7 cellular contexts compared by ENCODE assay signal in genomic region chr3:111006485-111006884, GRCh38.
DNase-seq lines count a peak whose midpoint lies in the region; ATAC-seq and TF ChIP-seq lines count a peak whose summit lies in the region.
"Not testable (repeated sequence)": the region's sequence is repeated elsewhere in the genome, so short reads cannot be mapped to it uniquely, and the experiment has no call there.

No MANE protein-coding gene starts in this region.

- H3K9me3 ChIP-seq in PC-3 (ENCODE audit: low read length), result not testable (repeated sequence)

- not testable (repeated sequence) for H3K27me3 Mint-ChIP-seq in activated CD8-positive, alpha-beta T cell treated with anti-CD3 and anti-CD28 coated beads for 36 hours; neural crest cell (ENCODE audit: low read depth)

- H3K36me3 Mint-ChIP-seq in activated CD8-positive, alpha-beta T cell treated with anti-CD3 and anti-CD28 coated beads for 36 hours (ENCODE audit: low read depth); neural crest cell (ENCODE audit: low read depth): not testable (repeated sequence)

- H4K20me1 ChIP-seq in PC-3 (ENCODE audit: low read length), result not testable (repeated sequence)

- peak; percentile 28; the same call in 1 of the 2 replicates for TF ChIP-seq CTCF in C4-2B (conservative IDR thresholded peaks at IDR 0.05)
- 0 out of 2 replicates have a peak, but pooled peaks have one; percentile 15 for TF ChIP-seq CTCF in LNCaP clone FGC (IDR thresholded peaks at IDR 0.05; ENCODE audit: control insufficient read depth, extremely low read depth, insufficient read depth)
- TF ChIP-seq CTCF in PC-3 (conservative IDR thresholded peaks at IDR 0.05; ENCODE audit: low read depth, low read length), result peak; percentile 40; the same call in 1 of the 2 replicates
- not testable (repeated sequence) for TF ChIP-seq CTCF in activated CD8-positive, alpha-beta T cell treated with anti-CD3 and anti-CD28 coated beads for 36 hours (IDR thresholded peaks at IDR 0.05)
- peak; percentile 31 for TF ChIP-seq CTCF in epithelial cell of proximal tubule (conservative IDR thresholded peaks at IDR 0.05; ENCODE audit: low read depth, low read length)
- peak; percentile 25 for TF ChIP-seq CTCF in neural crest cell (conservative IDR thresholded peaks at IDR 0.05)

- H3K27me3 ChIP-seq in PC-3 (ENCODE audit: low read length), result not testable (repeated sequence)

- not testable (repeated sequence) for H3F3A ChIP-seq in PC-3 (ENCODE audit: low read length, unreplicated experiment)

- not testable (repeated sequence) for H3K4me1 ChIP-seq in PC-3 (ENCODE audit: insufficient read depth, low read length)

- H3K4me3 Mint-ChIP-seq in activated CD8-positive, alpha-beta T cell treated with anti-CD3 and anti-CD28 coated beads for 36 hours; neural crest cell: not testable (repeated sequence)

- not testable (repeated sequence) for H2AFZ ChIP-seq in PC-3 (ENCODE audit: low read length)

- H3K36me3 ChIP-seq in PC-3 (ENCODE audit: low read depth, low read length), result not testable (repeated sequence)

- H3K9me2 ChIP-seq in PC-3 (replicated peaks; ENCODE audit: low read length), result not testable (repeated sequence)

- not testable (repeated sequence) for H3K4me1 Mint-ChIP-seq in activated CD8-positive, alpha-beta T cell treated with anti-CD3 and anti-CD28 coated beads for 36 hours (ENCODE audit: low read depth); neural crest cell

- intact Hi-C loops in PC-3 (cut with micrococcal nuclease), result loop anchor here (5.0 to 10.0 kb wide), 3 partner anchors 66 to 1274 kb away; partner anchors contain the start of gene NECTIN3
- intact Hi-C loops in activated CD8-positive, alpha-beta T cell treated with anti-CD3 and anti-CD28 coated beads for 36 hours (cut with micrococcal nuclease), result not testable (repeated sequence)

- DNase-seq in ELR (ENCODE audit: low read depth), result peak; percentile 9
- DNase-seq in LNCaP clone FGC (ENCODE audit: low read depth); PC-3; epithelial cell of proximal tubule (ENCODE audit: low read depth); neural crest cell (ENCODE audit: low read depth, low spot score): not testable (repeated sequence)
- peak; percentile 7 for DNase-seq in activated CD8-positive, alpha-beta T cell treated with anti-CD3 and anti-CD28 coated beads for 36 hours

- H3K79me2 ChIP-seq in PC-3 (ENCODE audit: low read length), result not testable (repeated sequence)

- H3K9ac ChIP-seq in PC-3 (ENCODE audit: low read length), result not testable (repeated sequence)

- not testable (repeated sequence) for H3K27ac ChIP-seq in C4-2B; PC-3 (ENCODE audit: low read length)

- H3K4me3 ChIP-seq in LNCaP clone FGC (ENCODE audit: low read depth, low read length); PC-3 (ENCODE audit: low read length); epithelial cell of proximal tubule (ENCODE audit: low read depth, low read length): not testable (repeated sequence)

- H3K4me2 ChIP-seq in PC-3 (ENCODE audit: low read length), result not testable (repeated sequence)

- H3K27ac Mint-ChIP-seq in activated CD8-positive, alpha-beta T cell treated with anti-CD3 and anti-CD28 coated beads for 36 hours; neural crest cell (ENCODE audit: unreplicated experiment): not testable (repeated sequence)

- POLR2A ChIA-PET in PC-3 (lab: Charles Lee; ENCODE audit: unreplicated experiment), result interaction anchor here (0.7 kb wide), 1 partner anchor 1001 kb away, joined by 43 read pairs; no protein-coding TSS in a partner anchor
- POLR2A ChIA-PET in activated CD8-positive, alpha-beta T cell treated with anti-CD3 and anti-CD28 coated beads for 36 hours (lab: Charles Lee), result not testable (repeated sequence)

- not testable (repeated sequence) for ATAC-seq in PC-3; activated CD8-positive, alpha-beta T cell treated with anti-CD3 and anti-CD28 coated beads for 36 hours

- BruUV-seq in PC-3 (replicated peaks; lab: Mats Ljungman, UMichigan), result not testable (repeated sequence)

- H3K9me3 Mint-ChIP-seq in activated CD8-positive, alpha-beta T cell treated with anti-CD3 and anti-CD28 coated beads for 36 hours, result not testable (repeated sequence)
- peaks cover 12% of the 10 kb centered on the region for H3K9me3 Mint-ChIP-seq in neural crest cell

- CTCF ChIA-PET in PC-3 (lab: Charles Lee), result interaction anchor here (0.7 kb wide), 1 partner anchor 1078 kb away, joined by 11 read pairs; no protein-coding TSS in a partner anchor
- CTCF ChIA-PET in activated CD8-positive, alpha-beta T cell treated with anti-CD3 and anti-CD28 coated beads for 36 hours (lab: Charles Lee), result not testable (repeated sequence)
